Comparison of ENCODE assay signal across 8 cellular contexts in the genomic region with DNA sequence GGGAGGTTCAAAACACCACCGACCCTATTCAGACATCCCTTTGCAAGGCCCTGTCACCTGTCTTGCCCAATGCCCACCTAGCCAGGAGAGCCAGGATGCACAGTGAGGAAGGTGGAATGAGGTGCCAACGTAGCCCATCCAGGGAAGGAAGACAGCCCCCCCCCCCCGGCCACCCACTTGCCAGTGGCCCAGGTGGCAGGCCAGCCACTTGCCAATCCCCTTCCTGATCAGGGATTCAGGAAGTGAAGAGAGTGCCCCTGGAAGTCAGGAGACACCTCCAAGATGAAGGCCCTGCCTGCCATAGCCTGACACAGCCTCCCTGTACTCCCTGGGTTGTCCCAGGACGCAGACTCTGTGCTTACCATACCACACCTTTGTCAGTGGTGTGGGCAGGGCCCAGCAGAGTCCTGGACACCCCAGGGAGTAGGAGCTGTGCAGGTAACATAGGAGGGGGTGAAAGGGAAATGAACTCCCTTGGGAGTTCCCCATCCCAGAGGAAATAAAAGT. TPM values are rescaled to one million over a fixed set of nuclear protein-coding genes. Genes with fewer than 3 reads are reported as not detected.
A peak's percentile ranks its signal among the peaks of the same experiment; 100 is the strongest.
DNase-seq lines count a peak whose midpoint lies in the region; ATAC-seq and TF ChIP-seq lines count a peak whose summit lies in the region.

No MANE protein-coding gene starts in this region.

- peaks cover 79% of the 10 kb centered on the region for H3K27me3 Mint-ChIP-seq in dendritic cell treated with granulocyte-macrophage colony-stimulating factor and Interleukin-4, amounts not matched to agents 40 ng/mL and 50 ng/mL, for 4 days
- H3K27me3 Mint-ChIP-seq in osteocyte (ENCODE audit: unreplicated experiment) = no peaks in the 10 kb centered on the region

- H3K4me3 Mint-ChIP-seq in dendritic cell treated with granulocyte-macrophage colony-stimulating factor and Interleukin-4, amounts not matched to agents 40 ng/mL and 50 ng/mL, for 4 days = peak overlapping the region; percentile 93
- H3K4me3 Mint-ChIP-seq in osteocyte (ENCODE audit: unreplicated experiment) = peak overlapping the region; percentile 86

- peak; percentile 3 for ATAC-seq in HG03378 (IDR thresholded peaks at IDR 0.05; ENCODE audit: unreplicated experiment)
- ATAC-seq in GM21360 (IDR thresholded peaks at IDR 0.05; ENCODE audit: unreplicated experiment) = no peak

- H3K4me3 ChIP-seq in GM12865 (ENCODE audit: low read depth, low read length) = peak overlapping the region; percentile 63

- peaks cover 5% of the 10 kb centered on the region for H3K36me3 Mint-ChIP-seq in dendritic cell treated with granulocyte-macrophage colony-stimulating factor and Interleukin-4, amounts not matched to agents 40 ng/mL and 50 ng/mL, for 4 days (ENCODE audit: low read depth)
- H3K36me3 Mint-ChIP-seq in osteocyte (ENCODE audit: unreplicated experiment) = no peaks in the 10 kb centered on the region

- no peaks in the 10 kb centered on the region for H3K9me3 Mint-ChIP-seq in dendritic cell treated with granulocyte-macrophage colony-stimulating factor and Interleukin-4, amounts not matched to agents 40 ng/mL and 50 ng/mL, for 4 days
- no peaks in the 10 kb centered on the region for H3K9me3 Mint-ChIP-seq in osteocyte (ENCODE audit: unreplicated experiment)

- DNase-seq in GM12865 (ENCODE audit: low read depth) (no peak), osteocyte (ENCODE audit: extremely low spot score, unreplicated experiment) (no peak), NCI-H226 (no peak), DMS153 treated with DMSO at 0.1 percent for 48 hours (lab: John Stamatoyannopoulos, UW; ENCODE audit: unreplicated experiment) (no peak), NCI-H510A treated with DMSO at 0.1 percent for 48 hours (lab: John Stamatoyannopoulos, UW) (no peak)

- TF ChIP-seq CTCF in GM12865 (IDR thresholded peaks at IDR 0.05; ENCODE audit: insufficient read depth, low read depth, low read length, missing control alignments) = no peak
- no peak for TF ChIP-seq CTCF in osteocyte (IDR thresholded peaks at IDR 0.05)

- H3K4me1 Mint-ChIP-seq in dendritic cell treated with granulocyte-macrophage colony-stimulating factor and Interleukin-4, amounts not matched to agents 40 ng/mL and 50 ng/mL, for 4 days (ENCODE audit: low read depth) = peaks cover 43% of the 10 kb centered on the region
- H3K4me1 Mint-ChIP-seq in osteocyte (ENCODE audit: unreplicated experiment) = peaks cover 50% of the 10 kb centered on the region

- peak overlapping the region; percentile 85 for H3K27ac Mint-ChIP-seq in dendritic cell treated with granulocyte-macrophage colony-stimulating factor and Interleukin-4, amounts not matched to agents 40 ng/mL and 50 ng/mL, for 4 days
- peak overlapping the region; percentile 92 for H3K27ac Mint-ChIP-seq in osteocyte (ENCODE audit: unreplicated experiment)

- intact Hi-C loops in dendritic cell treated with granulocyte-macrophage colony-stimulating factor and Interleukin-4, amounts not matched to agents 40 ng/mL and 50 ng/mL, for 4 days (cut with micrococcal nuclease) = loop anchor here (5.0 kb wide), 2 partner anchors 70 to 95 kb away; no protein-coding TSS in a partner anchor

RNA-seq across cellular contexts. Expression of a gene that starts 54.7 kb away (rescaled TPM):
- 36.5 and 38.9 TPM in 2 replicates for total RNA-seq in osteocyte

RNA-seq across cellular contexts. Expression of a gene that starts 54.8 kb away (rescaled TPM):
- 36.1 and 36.2 TPM in 2 replicates for total RNA-seq in osteocyte
